ENCODE assay signal across 14 cellular contexts in genomic region chr10:62062752-62063512, GRCh38.
A peak's percentile ranks its signal among the peaks of the same experiment; 100 is the strongest.
DNase-seq lines count a peak whose midpoint lies in the region; ATAC-seq, FAIRE-seq and TF ChIP-seq lines count a peak whose summit lies in the region.
"Had no signal": no experiment of that assay in that cellular context is flagged by ENCODE, and none has a peak within 500 bp of the region (broad histone marks: within the 10 kb centered on the region; RNA-seq: fewer than 3 reads in every experiment).

No MANE protein-coding gene starts in this region.

- CTCF ChIA-PET in CD4-positive, alpha-beta T cell (lab: Charles Lee) = interaction anchor here (0.7 to 1.2 kb wide), 3 partner anchors 10 to 182 kb away, joined by 3 to 5 read pairs (median 4); no protein-coding TSS in a partner anchor

- no peak overlapping the region for H3K27ac ChIP-seq in CD4-positive, alpha-beta T cell (ENCODE audit: low read depth, low read length)
- H3K27ac ChIP-seq in breast epithelium = peak overlapping the region; percentile 86
- peak overlapping the region; percentile 95 to 99 (median 96) for H3K27ac ChIP-seq in gastrocnemius medialis
- H3K27ac ChIP-seq: SK-N-MC had no signal

- TF ChIP-seq POLR2A in breast epithelium (IDR thresholded peaks at IDR 0.05) = no peak
- TF ChIP-seq POLR2A in gastrocnemius medialis (IDR thresholded peaks at IDR 0.05) = no peak

- no peak for ATAC-seq in CD4-positive, alpha-beta T cell (ENCODE audit: poor library complexity)
- no peak for ATAC-seq in gastrocnemius medialis
- no peak for ATAC-seq in GM21786 (IDR thresholded peaks at IDR 0.05; ENCODE audit: unreplicated experiment)
- ATAC-seq in GM21825 (IDR thresholded peaks at IDR 0.05; ENCODE audit: unreplicated experiment) = no peak
- ATAC-seq in GM19397 (IDR thresholded peaks at IDR 0.05; ENCODE audit: unreplicated experiment) = no peak
- ATAC-seq: HepG2 had no signal

- no peak overlapping the region for H3K4me3 Mint-ChIP-seq in CD4-positive, alpha-beta T cell
- H3K4me3 Mint-ChIP-seq: brain, H9 had no signal

- TF ChIP-seq CTCF in CD4-positive, alpha-beta T cell (IDR thresholded peaks at IDR 0.05) = no peak
- TF ChIP-seq CTCF in breast epithelium (IDR thresholded peaks at IDR 0.05) = no peak
- no peak for TF ChIP-seq CTCF in gastrocnemius medialis (IDR thresholded peaks at IDR 0.05 in 4 of 5, conservative IDR thresholded peaks at IDR 0.05 in 1 of 5)

- no peaks in the 10 kb centered on the region for H3K27me3 Mint-ChIP-seq in CD4-positive, alpha-beta T cell
- H3K27me3 Mint-ChIP-seq: brain had no signal

- peaks cover 78% of the 10 kb centered on the region for H3K4me1 Mint-ChIP-seq in CD4-positive, alpha-beta T cell (ENCODE audit: low read depth)
- H3K4me1 Mint-ChIP-seq: H9 had no signal

- no peaks in the 10 kb centered on the region for H3K36me3 ChIP-seq in breast epithelium
- H3K36me3 ChIP-seq in gastrocnemius medialis = peaks cover 0 to 74% of the 10 kb centered on the region in 2 donors

- POLR2A ChIA-PET in CD4-positive, alpha-beta T cell (lab: Charles Lee) = interaction anchor here (0.9 kb wide), 1 partner anchor 120 kb away, joined by 3 read pairs; no protein-coding TSS in a partner anchor

- peak; percentile 31 for FAIRE-seq in RCC 7860 (lab: Jason Lieb, UNC)
- FAIRE-seq: HepG2, small intestine had no signal

- H3K4me3 ChIP-seq in breast epithelium = no peak overlapping the region
- H3K4me3 ChIP-seq in gastrocnemius medialis = peak overlapping the region in 2 of 4 donors; percentile 2 to 20
- H3K4me3 ChIP-seq: SK-N-MC had no signal

- no peak for DNase-seq in CD4-positive, alpha-beta T cell
- DNase-seq in RCC 7860 (ENCODE audit: low spot score) (no peak), breast epithelium (ENCODE audit: low spot score in 2 of 2) (no peak), gastrocnemius medialis (no peak)
- DNase-seq: DMS153, H9, NCI-H1694, small intestine had no signal

- H3K4me1 ChIP-seq in breast epithelium = peaks cover 0 to 29% of the 10 kb centered on the region in 2 donors
- H3K4me1 ChIP-seq in gastrocnemius medialis = peaks cover 76 to 97% of the 10 kb centered on the region in 2 donors

- no peaks in the 10 kb centered on the region for H3K9me3 Mint-ChIP-seq in CD4-positive, alpha-beta T cell
- H3K9me3 Mint-ChIP-seq: H9 had no signal

- peaks cover 97% of the 10 kb centered on the region for H3K36me3 Mint-ChIP-seq in CD4-positive, alpha-beta T cell (ENCODE audit: low read depth)

- H3K27me3 ChIP-seq in CD4-positive, alpha-beta T cell (ENCODE audit: control insufficient read depth, insufficient read depth, low read length) = no peaks in the 10 kb centered on the region
- H3K27me3 ChIP-seq in breast epithelium = no peaks in the 10 kb centered on the region
- H3K27me3 ChIP-seq in gastrocnemius medialis = no peaks in the 10 kb centered on the region

- peak overlapping the region; percentile 36 for H3K27ac Mint-ChIP-seq in CD4-positive, alpha-beta T cell
- H3K27ac Mint-ChIP-seq: H9 had no signal

- in situ Hi-C loops in gastrocnemius medialis (cut with MboI; ENCODE audit: low sequenced_read_pairs in 4 of 4) = loop anchor here in 2 of 4 donors (25.0 kb wide), 3 partner anchors 1126 to 1649 kb away; partner anchors contain the start of gene RHOBTB1 (in 1 of the 2)

- intact Hi-C loops in CD4-positive, alpha-beta T cell (cut with DNase I, micrococcal nuclease) = no loop called here
- intact Hi-C loops in breast epithelium (cut with DNase I; ENCODE audit: low total_unique reads) (no loop called here), gastrocnemius medialis (cut with DNase I; ENCODE audit: low total_unique reads) (loop anchor here (10.0 kb wide), 1 partner anchor 1158 kb away; no protein-coding TSS in a partner anchor)

- H3K9me3 ChIP-seq in CD4-positive, alpha-beta T cell (ENCODE audit: control insufficient read depth, low read length) = no peaks in the 10 kb centered on the region
- H3K9me3 ChIP-seq in breast epithelium (no peaks in the 10 kb centered on the region), gastrocnemius medialis (no peaks in the 10 kb centered on the region)
